8 cellular contexts compared by ENCODE assay signal in genomic region chr4:80336582-80336981, GRCh38. TPM values are rescaled to one million over a fixed set of nuclear protein-coding genes. Genes with fewer than 3 reads are reported as not detected.
DNase-seq lines count a peak whose midpoint lies in the region; ATAC-seq and TF ChIP-seq lines count a peak whose summit lies in the region.

No MANE protein-coding gene starts in this region.

- DNase-seq in DMS53 treated with DMSO at 0.1 percent for 48 hours (lab: John Stamatoyannopoulos, UW; ENCODE audit: unreplicated experiment) (peak; percentile 47), KBM-7 (peak; percentile 57), spleen (peak; percentile 20), activated gamma-delta T cell treated with Interleukin-2 at 50 U/mL for 16 hours (no peak)

- no peak for TF ChIP-seq CTCF in spleen (IDR thresholded peaks at IDR 0.05 in 8 of 11, conservative IDR thresholded peaks at IDR 0.05 in 3 of 11)

- H3K27ac ChIP-seq in iPS-18a (ENCODE audit: low read length) (no peak overlapping the region), spleen (no peak overlapping the region)

- H3K27ac Mint-ChIP-seq in activated T-helper 17 cell treated with anti-CD3 and anti-CD28 coated beads, Interleukin-2, amount 50 U/mL, for 72 hours, result no peak overlapping the region

- H3K36me3 Mint-ChIP-seq in activated T-helper 17 cell treated with anti-CD3 and anti-CD28 coated beads, Interleukin-2, amount 50 U/mL, for 72 hours (ENCODE audit: low read depth), result no peaks in the 10 kb centered on the region

- peak overlapping the region; percentile 70 for H3K4me3 Mint-ChIP-seq in activated T-helper 17 cell treated with anti-CD3 and anti-CD28 coated beads, Interleukin-2, amount 50 U/mL, for 72 hours

- H3K9ac ChIP-seq in iPS-18a (ENCODE audit: low read length), result no peak overlapping the region

- no peaks in the 10 kb centered on the region for H3K9me3 ChIP-seq in iPS-18a (ENCODE audit: control insufficient read depth, low read depth, low read length)
- H3K9me3 ChIP-seq in spleen, result peaks cover 0 to 7% (median 3%) of the 10 kb centered on the region in 8 donors

- intact Hi-C loops in spleen (cut with DNase I; ENCODE audit: low total_unique reads), result no loop called here

- TF ChIP-seq POLR2A in spleen (IDR thresholded peaks at IDR 0.05), result no peak

- peaks cover under 1% of the 10 kb centered on the region for H3K9me3 Mint-ChIP-seq in activated T-helper 17 cell treated with anti-CD3 and anti-CD28 coated beads, Interleukin-2, amount 50 U/mL, for 72 hours

- in situ Hi-C loops in KBM-7 (cut with MboI; ENCODE audit: low pct_unique_long_range_greater_than_20kb, low sequenced_read_pairs), result loop anchor here (25.0 kb wide), 1 partner anchor 1374 kb away; no protein-coding TSS in a partner anchor

- peaks cover 3% of the 10 kb centered on the region for H3K4me1 ChIP-seq in iPS-18a (ENCODE audit: control insufficient read depth, low read depth, low read length)
- peaks cover 0 to 18% (median 13%) of the 10 kb centered on the region in 6 donors for H3K4me1 ChIP-seq in spleen

- peaks cover 18% of the 10 kb centered on the region for H3K27me3 Mint-ChIP-seq in activated T-helper 17 cell treated with anti-CD3 and anti-CD28 coated beads, Interleukin-2, amount 50 U/mL, for 72 hours

- no peaks in the 10 kb centered on the region for H3K36me3 ChIP-seq in iPS-18a (ENCODE audit: control insufficient read depth, low read depth, low read length)
- H3K36me3 ChIP-seq in spleen, result no peaks in the 10 kb centered on the region

- H3K4me1 Mint-ChIP-seq in activated T-helper 17 cell treated with anti-CD3 and anti-CD28 coated beads, Interleukin-2, amount 50 U/mL, for 72 hours, result peaks cover 6% of the 10 kb centered on the region

- ATAC-seq in activated T-helper 17 cell treated with anti-CD3 and anti-CD28 coated beads, Interleukin-2, amount 50 U/mL, for 72 hours (replicated peaks), result no peak
- ATAC-seq in HG02798 (IDR thresholded peaks at IDR 0.05; ENCODE audit: poor library complexity, unreplicated experiment) (no peak), HG03097 (IDR thresholded peaks at IDR 0.05; ENCODE audit: low FRiP score, unreplicated experiment) (no peak)

- H3K27me3 ChIP-seq in iPS-18a (ENCODE audit: control insufficient read depth, insufficient read depth, low read length), result peaks cover 19% of the 10 kb centered on the region
- peaks cover 0 to 85% (median 17%) of the 10 kb centered on the region in 7 donors for H3K27me3 ChIP-seq in spleen (replicated peaks in 1 of 7)

- WGBS in spleen, 5 donors, result 11 to 16% (median 14%) methylated on average over 10 of the region's 10 CpGs

- H3K4me3 ChIP-seq in iPS-18a (ENCODE audit: low read length) (peak overlapping the region; percentile 84), spleen (peak overlapping the region in 3 of 8 donors; percentile 59 to 81 (median 63))

RNA-seq across cellular contexts. Expression of gene CFAP299, which starts 1.1 kb away (rescaled TPM):
- total RNA-seq in activated T-helper 17 cell treated with anti-CD3 and anti-CD28 coated beads, Interleukin-2, amount 50 U/mL, for 72 hours, result 1 to 10 TPM in 1 of 2 donors, not detected in 1; 1.1 TPM
- total RNA-seq in spleen, result not detected
- polyA plus RNA-seq in spleen, result under 1 TPM in 1 of 3 donors, not detected in 2; 0.11 TPM
